1 cellular context compared by ENCODE assay signal in genomic region chr19:3284759-3285646, GRCh38.
TF ChIP-seq lines count a peak whose summit lies in the region.

No MANE protein-coding gene starts in this region.

TF ChIP-seq in HepG2, 621 proteins besides CTCF, POLR2A, EP300 and RAD21 (continued from another document and continues in another):
- TF ChIP-seq REST (IDR thresholded peaks at IDR 0.05; ENCODE audit: borderline replicate concordance in 1 of 2, low read depth in 1 of 2, low read length in 2 of 2) (no peak), ZNF530 (CRISPR knock-in tag; IDR thresholded peaks at IDR 0.05; ENCODE audit: low read depth) (no peak), ZNF136 (CRISPR knock-in tag; IDR thresholded peaks at IDR 0.05; ENCODE audit: low read depth) (no peak), TCF12 (IDR thresholded peaks at IDR 0.05) (no peak), TCF12 (CRISPR knock-in tag; IDR thresholded peaks at IDR 0.05) (no peak), MYPOP (CRISPR knock-in tag; IDR thresholded peaks at IDR 0.05) (no peak), POGZ (CRISPR knock-in tag; IDR thresholded peaks at IDR 0.05) (no peak), TCF7 (IDR thresholded peaks at IDR 0.05; ENCODE audit: low read depth) (no peak), NFRKB (IDR thresholded peaks at IDR 0.05) (no peak), CENPT (CRISPR knock-in tag; IDR thresholded peaks at IDR 0.05; ENCODE audit: low read depth) (no peak), MAF1 (CRISPR knock-in tag; IDR thresholded peaks at IDR 0.05; ENCODE audit: borderline replicate concordance) (no peak), ZBTB34 (CRISPR knock-in tag; IDR thresholded peaks at IDR 0.05) (no peak), SUZ12 (IDR thresholded peaks at IDR 0.05; ENCODE audit: low read depth, low read length) (no peak), POLR2AphosphoS5 (IDR thresholded peaks at IDR 0.05; ENCODE audit: low read depth, low read length) (peak; percentile 75), ZNF224 (CRISPR knock-in tag; IDR thresholded peaks at IDR 0.05) (no peak), PRDM10 (CRISPR knock-in tag; IDR thresholded peaks at IDR 0.05; ENCODE audit: low read depth) (no peak), GTF2F1 (IDR thresholded peaks at IDR 0.05; ENCODE audit: low read length) (no peak), ZNF30 (CRISPR knock-in tag; IDR thresholded peaks at IDR 0.05) (no peak), PAX8 (CRISPR knock-in tag; IDR thresholded peaks at IDR 0.05; ENCODE audit: borderline replicate concordance) (no peak), TERF1 (CRISPR knock-in tag; IDR thresholded peaks at IDR 0.05) (no peak), GZF1 (CRISPR knock-in tag; IDR thresholded peaks at IDR 0.05) (no peak), ZNF432 (CRISPR knock-in tag; IDR thresholded peaks at IDR 0.05; ENCODE audit: borderline replicate concordance) (no peak), ZNF121 (CRISPR knock-in tag; IDR thresholded peaks at IDR 0.05) (no peak), IRF1 (CRISPR knock-in tag; IDR thresholded peaks at IDR 0.05; ENCODE audit: low read depth) (no peak), TBX2 (CRISPR knock-in tag; IDR thresholded peaks at IDR 0.05; ENCODE audit: borderline replicate concordance) (0 out of 2 replicates have a peak, but pooled peaks have one; percentile 21), ZNF263 (CRISPR knock-in tag; IDR thresholded peaks at IDR 0.05) (0 out of 2 replicates have a peak, but pooled peaks have one; percentile 42), ZBTB26 (CRISPR knock-in tag; IDR thresholded peaks at IDR 0.05; ENCODE audit: borderline replicate concordance) (peak; percentile 36; the same call in 1 of the 2 replicates), ZFP36L2 (CRISPR knock-in tag; IDR thresholded peaks at IDR 0.05) (no peak), ZBTB37 (CRISPR knock-in tag; IDR thresholded peaks at IDR 0.05) (no peak), ZBTB14 (CRISPR knock-in tag; IDR thresholded peaks at IDR 0.05) (peak; percentile 44; the same call in 1 of the 2 replicates), SMAD9 (CRISPR knock-in tag; IDR thresholded peaks at IDR 0.05) (no peak), ZNF318 (CRISPR knock-in tag; IDR thresholded peaks at IDR 0.05) (no peak), SNRNP70 (IDR thresholded peaks at IDR 0.05; ENCODE audit: low read depth, low read length) (no peak)
